8 cellular contexts compared by ENCODE assay signal in genomic region chr12:57844725-57845477, GRCh38. TPM values are rescaled to one million over a fixed set of nuclear protein-coding genes. Genes with fewer than 3 reads are reported as not detected.
A peak's percentile ranks its signal among the peaks of the same experiment; 100 is the strongest.
DNase-seq lines count a peak whose midpoint lies in the region; ATAC-seq, FAIRE-seq and TF ChIP-seq lines count a peak whose summit lies in the region.

No MANE protein-coding gene starts in this region.

- peak; percentile 64 for DNase-seq in BE2C
- peak; percentile 58 for DNase-seq in HTR-8/SVneo (ENCODE audit: insufficient read length, low spot score)
- DNase-seq in activated CD4-positive, alpha-beta T cell treated with anti-CD3 and anti-CD28 coated beads, Interleukin-2, amount 50 U/mL, for 4 hours, result peak; percentile 18 to 24
- DNase-seq in epithelial cell of proximal tubule (ENCODE audit: low read depth), result peak; percentile 67
- DNase-seq in mucosa of gallbladder (ENCODE audit: low spot score), result peak; percentile 56
- no peak for DNase-seq in type B pancreatic cell (ENCODE audit: extremely low spot score, unreplicated experiment)
- DNase-seq in SKM-1 treated with dmso at 0.1 percent for 144 hours (lab: John Stamatoyannopoulos, UW; ENCODE audit: unreplicated experiment), result no peak

- ATAC-seq in GM19043 (IDR thresholded peaks at IDR 0.05; ENCODE audit: low read depth, unreplicated experiment), result peak; percentile 8

- H3K27me3 ChIP-seq in BE2C, result no peaks in the 10 kb centered on the region

- H3K9me3 ChIP-seq in BE2C, result no peaks in the 10 kb centered on the region

- TF ChIP-seq CTCF in BE2C (IDR thresholded peaks at IDR 0.05; ENCODE audit: low read depth, low read length) (no peak), epithelial cell of proximal tubule (conservative IDR thresholded peaks at IDR 0.05; ENCODE audit: low read depth, low read length) (no peak), type B pancreatic cell (conservative IDR thresholded peaks at IDR 0.05) (no peak)

- H3K36me3 Mint-ChIP-seq in type B pancreatic cell, result peaks cover 7% of the 10 kb centered on the region

- H3K4me3 ChIP-seq in BE2C (ENCODE audit: low read depth, low read length), result peak overlapping the region; percentile 93
- peak overlapping the region; percentile 92 for H3K4me3 ChIP-seq in epithelial cell of proximal tubule (ENCODE audit: low read depth, low read length)

- peaks cover 4% of the 10 kb centered on the region for H3K27me3 Mint-ChIP-seq in type B pancreatic cell

- H3K4me1 ChIP-seq in BE2C, result peaks cover 29% of the 10 kb centered on the region

- H3K4me3 Mint-ChIP-seq in type B pancreatic cell, result peak overlapping the region; percentile 94

- H3K4me1 Mint-ChIP-seq in type B pancreatic cell (ENCODE audit: unreplicated experiment), result peaks cover 50% of the 10 kb centered on the region

- FAIRE-seq in HTR-8/SVneo (lab: Jason Lieb, UNC), result no peak

- H3K36me3 ChIP-seq in BE2C, result no peaks in the 10 kb centered on the region

- peak overlapping the region; percentile 92 for H3K27ac Mint-ChIP-seq in type B pancreatic cell

- H3K9me3 Mint-ChIP-seq in type B pancreatic cell, result no peaks in the 10 kb centered on the region

RNA-seq across cellular contexts. Expression of gene CTDSP2, which starts 1.6 kb away (rescaled TPM):
- polyA plus RNA-seq in BE2C (2012; ENCODE audit: insufficient read depth, insufficient read length, low read depth), result 115 TPM
- total RNA-seq in epithelial cell of proximal tubule (44.7 and 53.1 TPM in 2 replicates), mucosa of gallbladder (150 TPM), type B pancreatic cell (ENCODE audit: low replicate concordance) (135 and 183 TPM in 2 replicates)

RNA-seq across cellular contexts. Expression of gene AVIL, which starts 26.4 kb away (rescaled TPM):
- polyA plus RNA-seq in BE2C (2012; ENCODE audit: insufficient read depth, insufficient read length, low read depth), result 8.1 TPM
- total RNA-seq in epithelial cell of proximal tubule (0.07 TPM in 1 of 2 replicates, not detected in the other), mucosa of gallbladder (12.0 TPM), type B pancreatic cell (ENCODE audit: low replicate concordance) (4.9 and 6.6 TPM in 2 replicates)

Comparison
In these comparisons a context has a peak if more than half of its experiments do, and no peak if none do; other contexts are left out.
1. DNase-seq: peak in BE2C (single experiment), HTR-8/SVneo (single experiment), activated CD4-positive, alpha-beta T cell treated with anti-CD3 and anti-CD28 coated beads, Interleukin-2, amount 50 U/mL, for 4 hours (2 of 2), epithelial cell of proximal tubule (single experiment) and mucosa of gallbladder (single experiment); none in type B pancreatic cell (single experiment) and SKM-1 treated with dmso at 0.1 percent for 144 hours (single experiment).